1 cellular context compared by ENCODE assay signal in genomic region chr19:15265214-15265613, GRCh38.
TF ChIP-seq lines count a peak whose summit lies in the region.

No MANE protein-coding gene starts in this region.

TF ChIP-seq in HepG2, 621 proteins besides CTCF, POLR2A, EP300 and RAD21 (continued from another document):
- no peak for TF ChIP-seq ZNF550 (CRISPR knock-in tag; IDR thresholded peaks at IDR 0.05; ENCODE audit: borderline replicate concordance)
- no peak for TF ChIP-seq ZNF609 (CRISPR knock-in tag; IDR thresholded peaks at IDR 0.05; ENCODE audit: borderline replicate concordance)
- TF ChIP-seq SNRNP70 (IDR thresholded peaks at IDR 0.05; ENCODE audit: low read depth, low read length) = no peak
- TF ChIP-seq ZBTB43 (CRISPR knock-in tag; conservative IDR thresholded peaks at IDR 0.05) = no peak
- TF ChIP-seq SALL2 (CRISPR knock-in tag; IDR thresholded peaks at IDR 0.05) = no peak
- no peak for TF ChIP-seq FOXA1 (IDR thresholded peaks at IDR 0.05)
- TF ChIP-seq FOXA1 (CRISPR knock-in tag; IDR thresholded peaks at IDR 0.05) = no peak
